ENCODE assay signal across 29 cellular contexts in genomic region chr12:71230542-71230941, GRCh38.
"Had no signal": no experiment of that assay in that cellular context is flagged by ENCODE, and none has a peak within 500 bp of the region (broad histone marks: within the 10 kb centered on the region; RNA-seq: fewer than 3 reads in every experiment).

No MANE protein-coding gene starts in this region.

- FAIRE-seq: urothelium cell line had no signal

- DNase-seq: stimulated activated CD4-positive, alpha-beta T cell treated with anti-CD3 and anti-CD28 coated beads, Interleukin-2, amount 100 ng/mL, for 48 hours; stimulated activated CD4-positive, alpha-beta T cell treated with anti-CD3 and anti-CD28 coated beads, Interleukin-4, amount 100 ng/mL, for 1 hour; stimulated activated CD4-positive, alpha-beta T cell treated with anti-CD3 and anti-CD28 coated beads, Interleukin-4, amount 100 ng/mL, for 24 hours; stimulated activated CD4-positive, alpha-beta T cell treated with anti-CD3 and anti-CD28 coated beads, Interleukin-4, amount 100 ng/mL, for 4 hours; stimulated activated CD8-positive, alpha-beta memory T cell treated with anti-CD3 and anti-CD28 coated beads, Interleukin-4, amount 100 ng/mL, for 48 hours; stimulated activated naive B cell treated with anti-CD40 and anti-IgM and Interleukin-4, amounts not matched to agents 10 μg/mL and 1 μg/mL and 100 μg/mL, for 72 hours; stimulated activated naive CD4-positive, alpha-beta T cell; stimulated activated naive CD4-positive, alpha-beta T cell treated with Interleukin-2 at 50 U/mL for 16 hours; stimulated activated naive CD8-positive, alpha-beta T cell treated with anti-CD3 and anti-CD28 coated beads, Interleukin-15, amount 100 ng/mL, for 72 hours; stimulated activated naive CD8-positive, alpha-beta T cell treated with anti-CD3 and anti-CD28 coated beads, Interleukin-15, Interleukin-2, amounts not matched to agents 100 U/mL and 50 U/mL, for 24 hours; stomach; substantia nigra; testis; thyroid gland; tibial artery; transverse colon; trophoblast cell; upper lobe of left lung; upper lobe of right lung; uterus had no signal

- H3K4me1 ChIP-seq: stomach, suprapubic skin, testis, thyroid gland, tibial artery, tibial nerve, transverse colon, upper lobe of left lung, upper lobe of right lung, uterus, vagina had no signal

- H3K27ac ChIP-seq: stomach, suprapubic skin, testis, thoracic aorta, thyroid gland, tibial artery, tibial nerve, transverse colon, upper lobe of left lung, upper lobe of right lung, uterus, vagina had no signal

- H3K36me3 ChIP-seq: stomach, suprapubic skin, thoracic aorta, thyroid gland, tibial artery, tibial nerve, transverse colon, upper lobe of left lung, upper lobe of right lung, uterus, vagina had no signal

- H3K4me3 Mint-ChIP-seq: stimulated activated effector memory CD8-positive, alpha-beta T cell treated with anti-CD3 and anti-CD28 coated beads, Interleukin-12 subunit alpha, Interleukin-12 subunit beta, amount 100 ng/mL, for 72 hours; stimulated activated memory B cell treated with anti-CD40 and anti-IgM and Interleukin-4, amounts not matched to agents 10 μg/mL and 1 μg/mL and 100 μg/mL, for 72 hours; stimulated activated naive B cell treated with anti-CD40 and anti-IgM and Interleukin-4, amounts not matched to agents 10 μg/mL and 1 μg/mL and 100 μg/mL, for 72 hours; stimulated activated naive CD8-positive, alpha-beta T cell treated with anti-CD3 and anti-CD28 coated beads, Interleukin-15, amount 100 ng/mL, for 72 hours; stimulated activated naive CD8-positive, alpha-beta T cell treated with anti-CD3 and anti-CD28 coated beads, Interleukin-15, Interleukin-2, amounts not matched to agents 100 ng/mL and 50 ng/mL, for 24 hours; type B pancreatic cell had no signal

- H3K4me3 ChIP-seq: stomach, suprapubic skin, testis, thoracic aorta, thyroid gland, tibial artery, tibial nerve, transverse colon, upper lobe of left lung, upper lobe of right lung, uterus, vagina had no signal

- H3K9me3 ChIP-seq: stomach, suprapubic skin, testis, thoracic aorta, thyroid gland, tibial artery, tibial nerve, upper lobe of left lung, upper lobe of right lung, uterus, vagina had no signal

- H3K27me3 Mint-ChIP-seq: stimulated activated memory B cell treated with anti-CD40 and anti-IgM and Interleukin-4, amounts not matched to agents 10 μg/mL and 1 μg/mL and 100 μg/mL, for 72 hours; stimulated activated naive B cell treated with anti-CD40 and anti-IgM and Interleukin-4, amounts not matched to agents 10 μg/mL and 1 μg/mL and 100 μg/mL, for 72 hours; stimulated activated naive CD8-positive, alpha-beta T cell treated with anti-CD3 and anti-CD28 coated beads, Interleukin-15, amount 100 ng/mL, for 72 hours; stimulated activated naive CD8-positive, alpha-beta T cell treated with anti-CD3 and anti-CD28 coated beads, Interleukin-15, Interleukin-2, amounts not matched to agents 100 ng/mL and 50 ng/mL, for 24 hours; type B pancreatic cell had no signal

- H3K4me1 Mint-ChIP-seq: stimulated activated effector memory CD8-positive, alpha-beta T cell treated with anti-CD3 and anti-CD28 coated beads, Interleukin-12 subunit alpha, Interleukin-12 subunit beta, amount 100 ng/mL, for 72 hours; stimulated activated memory B cell treated with anti-CD40 and anti-IgM and Interleukin-4, amounts not matched to agents 10 μg/mL and 1 μg/mL and 100 μg/mL, for 72 hours; stimulated activated naive B cell treated with anti-CD40 and anti-IgM and Interleukin-4, amounts not matched to agents 10 μg/mL and 1 μg/mL and 100 μg/mL, for 72 hours; stimulated activated naive CD8-positive, alpha-beta T cell treated with anti-CD3 and anti-CD28 coated beads, Interleukin-15, amount 100 ng/mL, for 72 hours had no signal

- H3K27me3 ChIP-seq: stomach, suprapubic skin, testis, thyroid gland, tibial artery, tibial nerve, transverse colon, upper lobe of left lung, upper lobe of right lung, uterus, vagina had no signal

- H3K36me3 Mint-ChIP-seq: stimulated activated effector memory CD8-positive, alpha-beta T cell treated with anti-CD3 and anti-CD28 coated beads, Interleukin-12 subunit alpha, Interleukin-12 subunit beta, amount 100 ng/mL, for 72 hours; stimulated activated memory B cell treated with anti-CD40 and anti-IgM and Interleukin-4, amounts not matched to agents 10 μg/mL and 1 μg/mL and 100 μg/mL, for 72 hours; stimulated activated naive B cell treated with anti-CD40 and anti-IgM and Interleukin-4, amounts not matched to agents 10 μg/mL and 1 μg/mL and 100 μg/mL, for 72 hours; type B pancreatic cell had no signal

- H3K9me3 Mint-ChIP-seq: stimulated activated naive CD8-positive, alpha-beta T cell treated with anti-CD3 and anti-CD28 coated beads, Interleukin-15, Interleukin-2, amounts not matched to agents 100 ng/mL and 50 ng/mL, for 24 hours; type B pancreatic cell had no signal

- H3K27ac Mint-ChIP-seq: stimulated activated effector memory CD8-positive, alpha-beta T cell treated with anti-CD3 and anti-CD28 coated beads, Interleukin-12 subunit alpha, Interleukin-12 subunit beta, amount 100 ng/mL, for 72 hours; stimulated activated memory B cell treated with anti-CD40 and anti-IgM and Interleukin-4, amounts not matched to agents 10 μg/mL and 1 μg/mL and 100 μg/mL, for 72 hours; stimulated activated naive B cell treated with anti-CD40 and anti-IgM and Interleukin-4, amounts not matched to agents 10 μg/mL and 1 μg/mL and 100 μg/mL, for 72 hours; stimulated activated naive CD8-positive, alpha-beta T cell treated with anti-CD3 and anti-CD28 coated beads, Interleukin-15, amount 100 ng/mL, for 72 hours; stimulated activated naive CD8-positive, alpha-beta T cell treated with anti-CD3 and anti-CD28 coated beads, Interleukin-15, Interleukin-2, amounts not matched to agents 100 ng/mL and 50 ng/mL, for 24 hours; type B pancreatic cell had no signal
